In the genomic region with DNA sequence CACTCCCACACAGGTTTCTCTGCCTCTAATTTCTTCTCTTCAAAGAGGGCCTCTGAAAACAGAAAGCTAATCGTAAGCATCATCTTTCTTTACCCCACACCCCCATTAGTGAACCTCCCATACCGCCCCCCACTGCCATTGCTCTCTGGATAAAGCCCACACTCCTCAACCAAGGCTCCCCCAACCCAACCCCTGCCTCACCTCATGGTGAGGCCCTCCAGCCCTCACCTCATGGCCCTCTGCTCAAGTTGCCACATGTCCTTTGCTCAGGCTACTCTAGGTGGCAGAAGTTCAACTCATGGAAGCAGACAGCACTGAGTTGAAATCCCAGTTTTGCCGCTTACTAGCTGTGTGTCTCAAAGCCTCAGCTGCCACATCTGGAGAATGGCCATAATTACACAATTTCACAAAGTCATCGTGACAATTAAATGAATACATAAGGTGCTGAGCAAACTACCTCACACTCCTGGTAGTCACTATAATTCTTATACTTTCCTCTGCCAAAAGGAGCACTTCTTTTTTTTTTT, we compare ENCODE assay signal across 12 cellular contexts. TPM values are rescaled to one million over a fixed set of nuclear protein-coding genes. Genes with fewer than 3 reads are reported as not detected.
DNase-seq lines count a peak whose midpoint lies in the region; ATAC-seq, FAIRE-seq and TF ChIP-seq lines count a peak whose summit lies in the region.
"Had no signal": no experiment of that assay in that cellular context is flagged by ENCODE, and none has a peak within 500 bp of the region (broad histone marks: within the 10 kb centered on the region; RNA-seq: fewer than 3 reads in every experiment).

No MANE protein-coding gene starts in this region.

- H2AFZ ChIP-seq in IMR-90 (replicated peaks; ENCODE audit: low read length, poor library complexity) (no peak overlapping the region), K562 (ENCODE audit: low read depth, low read length) (peak overlapping the region; percentile 86)

- no peaks in the 10 kb centered on the region for H3K79me1 ChIP-seq in IMR-90 (ENCODE audit: low read depth in 1 of 2, low read length in 2 of 2)

- H3K27ac Mint-ChIP-seq in nephron = peak overlapping the region; percentile 81 to 94 (median 92)
- H3K27ac Mint-ChIP-seq: activated naive CD4-positive, alpha-beta T cell treated with anti-CD3 and anti-CD28 coated beads, Interleukin-2, amount 10 ng/mL, durations not matched to agents 7 days and 5 days had no signal

- H2BK20ac ChIP-seq in IMR-90 (ENCODE audit: low read depth, low read length) = no peak overlapping the region

- H3K9me1 ChIP-seq in IMR-90 (ENCODE audit: insufficient read depth, low read length) (peaks cover 4% of the 10 kb centered on the region; the same call in 1 of the 2 replicates), K562 (ENCODE audit: control insufficient read depth, insufficient read depth, low read length) (no peaks in the 10 kb centered on the region)

- no TSS peak for BruUV-seq in IMR-90 (replicated peaks; lab: Mats Ljungman, UMichigan)
- no TSS peak for BruUV-seq in K562 (replicated peaks; lab: Mats Ljungman, UMichigan)

- no peaks in the 10 kb centered on the region for H3K36me3 Mint-ChIP-seq in nephron (ENCODE audit: low read depth)
- H3K36me3 Mint-ChIP-seq: activated naive CD4-positive, alpha-beta T cell treated with anti-CD3 and anti-CD28 coated beads, Interleukin-2, amount 10 ng/mL, durations not matched to agents 7 days and 5 days had no signal

- no peak; the same call in 1 of the 2 replicates for TF ChIP-seq EP300 in K562 (IDR thresholded peaks at IDR 0.05; ENCODE audit: low read length)

- H3K27me3 ChIP-seq in GM06990 (replicated peaks; ENCODE audit: control insufficient read depth, insufficient read depth, low read length) (no peaks in the 10 kb centered on the region), IMR-90 (ENCODE audit: control insufficient read depth, insufficient read depth, low read length) (no peaks in the 10 kb centered on the region), K562 (ENCODE audit: control insufficient read depth in 2 of 2, insufficient read depth in 2 of 2, low read length in 2 of 2) (no peaks in the 10 kb centered on the region)

- no peak overlapping the region for H3K56ac ChIP-seq in IMR-90 (ENCODE audit: extremely low read depth, insufficient read depth, low read length)

- TF ChIP-seq CTCF in GM06990 (IDR thresholded peaks at IDR 0.05; ENCODE audit: insufficient read depth, low read length, poor library complexity, severe bottlenecking) = peak; percentile 22
- no peak for TF ChIP-seq CTCF in IMR-90 (conservative IDR thresholded peaks at IDR 0.05; ENCODE audit: low read depth, low read length)
- peak; percentile 46 to 64 (median 60); a peak in 5 of 6 replicates for TF ChIP-seq CTCF in K562 (IDR thresholded peaks at IDR 0.05 in 2 of 3, conservative IDR thresholded peaks at IDR 0.05 in 1 of 3; ENCODE audit: insufficient read depth in 2 of 3, low read depth in 1 of 3, low read length in 3 of 3)
- peak in 1 of 3 experiments; percentile 7 for TF ChIP-seq CTCF in nephron (IDR thresholded peaks at IDR 0.05; ENCODE audit: unreplicated experiment in 3 of 3)

- ATAC-seq in IMR-90 (ENCODE audit: low read depth) (no peak), K562 (peak; percentile 76), HG02642 (IDR thresholded peaks at IDR 0.05; ENCODE audit: poor library complexity, unreplicated experiment) (no peak), GM19455 (IDR thresholded peaks at IDR 0.05; ENCODE audit: unreplicated experiment) (no peak)
- ATAC-seq: activated CD4-positive, CD25-positive, alpha-beta regulatory T cell treated with anti-CD3 and anti-CD28 coated beads, Interleukin-2, amount 50 U/mL, for 24 hours had no signal

- no peak overlapping the region for H4K8ac ChIP-seq in IMR-90 (ENCODE audit: low read depth in 2 of 2, low read length in 2 of 2)

- no peak overlapping the region for H3K14ac ChIP-seq in IMR-90 (replicated peaks; ENCODE audit: low read depth, low read length)

- H3K23ac ChIP-seq in IMR-90 (ENCODE audit: low read depth, low read length) = no peak overlapping the region

- no peak overlapping the region for H4K5ac ChIP-seq in IMR-90 (ENCODE audit: low read depth, low read length)

- H3K36me3 ChIP-seq in GM06990 (ENCODE audit: control insufficient read depth, insufficient read depth, low read length) (no peaks in the 10 kb centered on the region), IMR-90 (ENCODE audit: control insufficient read depth, insufficient read depth, low read length) (no peaks in the 10 kb centered on the region), K562 (ENCODE audit: control insufficient read depth, insufficient read depth, low read length) (no peaks in the 10 kb centered on the region)

- TF ChIP-seq POLR2A in IMR-90 (IDR thresholded peaks at IDR 0.05; ENCODE audit: low read depth, low read length) (no peak), K562 (conservative IDR thresholded peaks at IDR 0.05) (no peak)

- H4K91ac ChIP-seq in IMR-90 (ENCODE audit: insufficient read depth, low read depth, low read length) = no peak overlapping the region

- H3K27ac ChIP-seq in IMR-90 (ENCODE audit: insufficient read depth, low read length) (no peak overlapping the region), K562 (ENCODE audit: extremely low read depth, low read depth, low read length) (peak overlapping the region; percentile 22)

- H3K27me3 Mint-ChIP-seq in nephron (ENCODE audit: low read depth) = peaks cover 5% of the 10 kb centered on the region

- H3K4me3 ChIP-seq in GM06990 (replicated peaks; ENCODE audit: low read depth, low read length) (no peak overlapping the region), IMR-90 (ENCODE audit: insufficient read depth, low read depth, low read length) (no peak overlapping the region), K562 (no peak overlapping the region)

- FAIRE-seq in K562 (lab: Jason Lieb, UNC) = peak; percentile 82

- dilution Hi-C loops in IMR-90 (cut with HindIII; ENCODE audit: low sequenced_read_pairs, unreplicated experiment) = no loop called here

- H4K20me1 ChIP-seq in IMR-90 (ENCODE audit: insufficient read depth, low read length) (no peaks in the 10 kb centered on the region), K562 (replicated peaks; ENCODE audit: control insufficient read depth, insufficient read depth, low read length) (no peaks in the 10 kb centered on the region)

- H3K79me2 ChIP-seq in K562 (ENCODE audit: control insufficient read depth, insufficient read depth, low read length) = no peaks in the 10 kb centered on the region

- no peak overlapping the region for H2AK5ac ChIP-seq in IMR-90 (ENCODE audit: low read depth, low read length)

- H2BK120ac ChIP-seq in IMR-90 (ENCODE audit: low read depth, low read length) = no peak overlapping the region

- H2AK9ac ChIP-seq in IMR-90 (replicated peaks; ENCODE audit: low read depth, low read length, poor library complexity) = peak overlapping the region; percentile 39

- DNase-seq in GM06990 (ENCODE audit: extremely low read depth, insufficient read length) = no peak
- no peak for DNase-seq in IMR-90
- DNase-seq in K562 (ENCODE audit: extremely low read depth in 1 of 4, low spot score in 3 of 4) = peak; percentile 59 to 82 (median 68)
- no peak for DNase-seq in activated naive CD4-positive, alpha-beta T cell treated with anti-CD3 and anti-CD28 coated beads, Interleukin-2, amount 50 U/mL, for 16 hours
- no peak for DNase-seq in pons (ENCODE audit: low spot score)
- DNase-seq: activated naive CD4-positive, alpha-beta T cell treated with anti-CD3 and anti-CD28 coated beads, Interleukin-2, amount 10 ng/mL, durations not matched to agents 7 days and 5 days; EL; NCI-H1436 had no signal

- no peak overlapping the region for H3K18ac ChIP-seq in IMR-90 (ENCODE audit: low read depth, low read length)

- intact Hi-C loops in IMR-90 (cut with micrococcal nuclease) (no loop called here), K562 (cut with micrococcal nuclease) (loop anchor here (1.0 to 5.0 kb wide), 2 partner anchors 18 to 99 kb away; a partner anchor contains a TSS)

- CTCF ChIA-PET in IMR-90 (lab: Yijun Ruan, JAX) (interaction anchor here (0.9 kb wide), 1 partner anchor 124 kb away, joined by 3 read pairs; no protein-coding TSS in a partner anchor), K562 (lab: Yijun Ruan, JAX; ENCODE audit: low intra/inter-chr PET ratio) (no interaction called here)

- in situ Hi-C loops in IMR-90 (cut with MboI; ENCODE audit: low sequenced_read_pairs) = no loop called here
- in situ Hi-C loops in K562 (cut with MboI) = no loop called here

- H3K4ac ChIP-seq in IMR-90 (ENCODE audit: low read depth, low read length) = no peak overlapping the region

- H3K9me3 Mint-ChIP-seq in nephron = no peaks in the 10 kb centered on the region
- H3K9me3 Mint-ChIP-seq: activated naive CD4-positive, alpha-beta T cell treated with anti-CD3 and anti-CD28 coated beads, Interleukin-2, amount 10 ng/mL, durations not matched to agents 7 days and 5 days had no signal

- H3K9ac ChIP-seq in IMR-90 (ENCODE audit: low read depth, low read length) = no peak overlapping the region
- H3K9ac ChIP-seq in K562 (ENCODE audit: insufficient read depth in 1 of 2, low read depth in 2 of 2, low read length in 2 of 2) = peak overlapping the region; percentile 9 to 76; a peak in 2 of 4 replicates

- H3K4me2 ChIP-seq in IMR-90 (ENCODE audit: low read depth, low read length) (no peak overlapping the region), K562 (ENCODE audit: insufficient read depth, low read length) (no peak overlapping the region)

- POLR2A ChIA-PET in IMR-90 (lab: Charles Lee; ENCODE audit: unreplicated experiment) = no interaction called here
- POLR2A ChIA-PET in K562 (lab: Yijun Ruan, JAX) = interaction anchor here (0.6 to 2.5 kb wide), 7 partner anchors 11 to 111 kb away, joined by 3 to 5 read pairs (median 3); a partner anchor contains a TSS

- no peak overlapping the region for H2BK15ac ChIP-seq in IMR-90 (ENCODE audit: low read depth, low read length)

- WGBS in IMR-90 (ENCODE audit: extremely low coverage in 2 of 2, insufficient read length in 1 of 2), 2 experiments = no CpG with 5 or more reads among the region's 4 CpGs
- whole genome bisulfite sequencing in K562 (ENCODE audit: insufficient coverage, low coverage, missing lambda C conversion rate) = 37% methylated on average over 4 of the region's 4 CpGs

- H3K9me3 ChIP-seq in IMR-90 (ENCODE audit: control insufficient read depth, insufficient read depth, low read length) (no peaks in the 10 kb centered on the region), K562 (replicated peaks; ENCODE audit: control insufficient read depth, insufficient read depth, low read depth, low read length) (no peaks in the 10 kb centered on the region)

- peaks cover 15% of the 10 kb centered on the region for H3K4me1 ChIP-seq in IMR-90 (ENCODE audit: control insufficient read depth, insufficient read depth, low read length)
- peaks cover 24 to 39% of the 10 kb centered on the region in 2 experiments; a peak in 4 of 5 replicates for H3K4me1 ChIP-seq in K562 (replicated peaks in 1 of 2; ENCODE audit: control insufficient read depth in 2 of 2, insufficient read depth in 2 of 2, low read length in 2 of 2)

- peak overlapping the region in 1 of 3 experiments; percentile 24 for H3K4me3 Mint-ChIP-seq in nephron
- H3K4me3 Mint-ChIP-seq: activated naive CD4-positive, alpha-beta T cell treated with anti-CD3 and anti-CD28 coated beads, Interleukin-2, amount 10 ng/mL, durations not matched to agents 7 days and 5 days had no signal

- H2BK5ac ChIP-seq in IMR-90 (ENCODE audit: low read depth, low read length, poor library complexity, severe bottlenecking) = no peak overlapping the region

- TF ChIP-seq RAD21 in IMR-90 (IDR thresholded peaks at IDR 0.05; ENCODE audit: low read length) (no peak), K562 (CRISPR knock-in tag; conservative IDR thresholded peaks at IDR 0.05 in 1 of 2, IDR thresholded peaks at IDR 0.05 in 1 of 2) (peak; percentile 28 to 63; a peak in 3 of 4 replicates)

- H3K4me1 Mint-ChIP-seq in nephron = peaks cover 46% of the 10 kb centered on the region
- H3K4me1 Mint-ChIP-seq: activated naive CD4-positive, alpha-beta T cell treated with anti-CD3 and anti-CD28 coated beads, Interleukin-2, amount 10 ng/mL, durations not matched to agents 7 days and 5 days had no signal

RNA-seq across cellular contexts. Expression of a gene that starts 18.2 kb away (rescaled TPM):
- total RNA-seq in IMR-90 (2012; rRNA removed) (7.5 and 7.9 TPM in 2 replicates), K562 (2014; rRNA removed) (21.3 and 29.6 TPM in 2 replicates), K562 (2014; rRNA removed; fragmentation: Illumina TruSeq; extraction: Trizol) (31.2 and 40.7 TPM in 2 replicates), K562 (2015; rRNA removed; fragmentation: Illumina TruSeq; extraction: Trizol) (26.1 and 29.2 TPM in 2 replicates), K562 (2021) (139 and 163 TPM in 2 replicates)
- polyA plus RNA-seq in IMR-90 (2012; rRNA removed) (45.0 and 45.4 TPM in 2 replicates), K562 (2011; rRNA removed) (41.5 and 104 TPM in 2 replicates), K562 (2014; fragmentation: Illumina TruSeq; extraction: Trizol) (109 and 115 TPM in 2 replicates), K562 (2014; fragmentation: Nextera tagmentation; extraction: Ambion mirVana) (1 to 10 TPM; 8.2 to 9.7 TPM), K562 (2014; rRNA removed) (51.3 and 56.8 TPM in 2 replicates)
- polyA plus RNA-seq in IMR-90 (2012; cell fraction: cytosol; rRNA removed) = 28.6 and 29.9 TPM in 2 replicates
- 29.8 and 37.0 TPM in 2 replicates for polyA plus RNA-seq in IMR-90 (2012; cell fraction: nucleus; rRNA removed; ENCODE audit: low replicate concordance)
- total RNA-seq in K562 (2011; cell fraction: chromatin; rRNA removed; ENCODE audit: low replicate concordance) = 60.7 and 84.8 TPM in 2 replicates
- 47.0 and 48.4 TPM in 2 replicates for total RNA-seq in K562 (2011; cell fraction: nucleolus; rRNA removed)
- 68.6 and 84.8 TPM in 2 replicates for total RNA-seq in K562 (2011; cell fraction: nucleoplasm; rRNA removed)
- polyA plus RNA-seq in K562 (2011; cell fraction: cytosol; rRNA removed) = 45.0 and 57.5 TPM in 2 replicates
- polyA plus RNA-seq in K562 (2011; cell fraction: nucleus; rRNA removed) = 49.0 and 54.9 TPM in 2 replicates
- polyA plus RNA-seq in K562 (2012) = 84.9 and 101 TPM in 2 replicates
- 49.4 and 58.2 TPM in 2 replicates for polyA minus RNA-seq in K562 (2011; rRNA and poly(A)+ RNA removed)
- 68.3 and 88.6 TPM in 2 replicates for polyA minus RNA-seq in K562 (2011; cell fraction: cytosol; rRNA and poly(A)+ RNA removed)
- 15.8 and 27.9 TPM in 2 replicates for polyA minus RNA-seq in K562 (2011; cell fraction: nucleus; rRNA and poly(A)+ RNA removed)

Comparison
In these comparisons a context has a peak if more than half of its experiments do, and no peak if none do; other contexts are left out.
1. DNase-seq: peak in K562 (4 of 4); none in GM06990 (single experiment), IMR-90 (single experiment), activated naive CD4-positive, alpha-beta T cell treated with anti-CD3 and anti-CD28 coated beads, Interleukin-2, amount 50 U/mL, for 16 hours (single experiment) and pons (single experiment).